Comparison of ENCODE assay signal across 8 cellular contexts in the genomic region with DNA sequence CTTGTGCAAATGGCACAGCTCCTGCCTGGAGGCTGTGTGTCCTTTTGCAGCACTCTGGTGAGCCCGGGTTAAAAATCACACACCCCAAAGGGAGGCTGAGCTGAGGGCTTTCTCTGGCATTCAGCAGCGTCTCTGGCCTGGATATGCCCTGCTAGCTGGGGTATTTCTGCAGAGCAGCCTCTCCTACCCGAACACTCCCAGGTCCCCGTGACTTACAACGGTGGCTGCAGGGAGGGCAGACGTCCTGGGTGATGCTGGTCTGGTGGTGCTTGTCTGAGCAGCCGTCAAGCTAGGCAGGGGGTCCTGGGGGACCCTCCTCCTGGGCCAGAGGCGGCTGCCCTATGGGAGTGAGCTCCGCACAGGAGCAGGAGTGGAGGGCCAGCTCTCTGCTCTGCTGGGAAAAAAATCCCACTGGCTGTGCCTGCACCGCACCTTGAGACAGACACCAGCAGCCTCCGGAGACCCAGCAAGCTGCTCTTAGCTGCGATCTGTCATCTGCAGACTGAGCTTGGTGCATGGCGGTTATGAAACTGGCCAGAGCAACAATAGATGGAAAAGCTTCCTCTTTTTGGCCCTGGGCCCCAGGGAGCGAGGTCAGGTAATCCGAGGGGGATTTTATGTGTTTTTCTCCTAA. TPM values are rescaled to one million over a fixed set of nuclear protein-coding genes. Genes with fewer than 3 reads are reported as not detected.
A peak's percentile ranks its signal among the peaks of the same experiment; 100 is the strongest.
DNase-seq lines count a peak whose midpoint lies in the region; ATAC-seq and TF ChIP-seq lines count a peak whose summit lies in the region.

No MANE protein-coding gene starts in this region.

- H3K9me3 Mint-ChIP-seq in activated T-helper 2 cell treated with anti-CD3 and anti-CD28 coated beads, Interferon-gamma antibody, Interleukin-2, Interleukin-4, amounts not matched to agents 10 μg/mL and 5 μg/mL and 100 μg/mL, durations not matched to agents 14 hours and 24 hours and 36 hours: peaks cover 16% of the 10 kb centered on the region

- intact Hi-C loops in activated T-helper 2 cell treated with anti-CD3 and anti-CD28 coated beads, Interferon-gamma antibody, Interleukin-2, Interleukin-4, amounts not matched to agents 10 μg/mL and 5 μg/mL and 100 μg/mL, durations not matched to agents 14 hours and 24 hours and 36 hours (cut with micrococcal nuclease): no loop called here
- intact Hi-C loops in sciatic nerve (cut with DNase I): no loop called here

- H3K27me3 Mint-ChIP-seq in activated T-helper 2 cell treated with anti-CD3 and anti-CD28 coated beads, Interferon-gamma antibody, Interleukin-2, Interleukin-4, amounts not matched to agents 10 μg/mL and 5 μg/mL and 100 μg/mL, durations not matched to agents 14 hours and 24 hours and 36 hours (ENCODE audit: low read depth): no peaks in the 10 kb centered on the region

- DNase-seq in activated T-helper 2 cell treated with anti-CD3 and anti-CD28 coated beads, Interferon-gamma antibody, Interleukin-2, Interleukin-4, amounts not matched to agents 10 μg/mL and 5 μg/mL and 100 μg/mL, durations not matched to agents 14 hours and 24 hours and 36 hours (ENCODE audit: low spot score): no peak
- no peak for DNase-seq in sciatic nerve (ENCODE audit: low spot score)
- DNase-seq in foreskin keratinocyte: no peak
- no peak for DNase-seq in NCI-H2227 treated with DMSO at 0.1 percent for 48 hours (lab: John Stamatoyannopoulos, UW)
- DNase-seq in NCI-H1417 treated with DMSO at 0.1 percent for 48 hours (lab: John Stamatoyannopoulos, UW): no peak

- H3K36me3 Mint-ChIP-seq in activated T-helper 2 cell treated with anti-CD3 and anti-CD28 coated beads, Interferon-gamma antibody, Interleukin-2, Interleukin-4, amounts not matched to agents 10 μg/mL and 5 μg/mL and 100 μg/mL, durations not matched to agents 14 hours and 24 hours and 36 hours (ENCODE audit: low read depth): peaks cover 27% of the 10 kb centered on the region

- no peaks in the 10 kb centered on the region for H3K4me1 ChIP-seq in foreskin keratinocyte

- peak; percentile 39 for TF ChIP-seq POLR2A in GM15510 (IDR thresholded peaks at IDR 0.05; ENCODE audit: borderline replicate concordance, extremely low read depth, insufficient read length)

- no peak for TF ChIP-seq CTCF in foreskin keratinocyte (conservative IDR thresholded peaks at IDR 0.05)

- no peaks in the 10 kb centered on the region for H3K27me3 ChIP-seq in foreskin keratinocyte

- H3K27ac ChIP-seq in foreskin keratinocyte: no peak overlapping the region

- peak overlapping the region; percentile 72 for H3K27ac Mint-ChIP-seq in activated T-helper 2 cell treated with anti-CD3 and anti-CD28 coated beads, Interferon-gamma antibody, Interleukin-2, Interleukin-4, amounts not matched to agents 10 μg/mL and 5 μg/mL and 100 μg/mL, durations not matched to agents 14 hours and 24 hours and 36 hours

- no peak overlapping the region for H3K4me3 Mint-ChIP-seq in activated T-helper 2 cell treated with anti-CD3 and anti-CD28 coated beads, Interferon-gamma antibody, Interleukin-2, Interleukin-4, amounts not matched to agents 10 μg/mL and 5 μg/mL and 100 μg/mL, durations not matched to agents 14 hours and 24 hours and 36 hours (ENCODE audit: low read depth)

- ATAC-seq in GM21447 (IDR thresholded peaks at IDR 0.05; ENCODE audit: unreplicated experiment) (peak; percentile 59), HG03571 (IDR thresholded peaks at IDR 0.05; ENCODE audit: unreplicated experiment) (peak; percentile 63), sciatic nerve (peak; percentile 45), foreskin keratinocyte (no peak)

- H3K4me1 Mint-ChIP-seq in activated T-helper 2 cell treated with anti-CD3 and anti-CD28 coated beads, Interferon-gamma antibody, Interleukin-2, Interleukin-4, amounts not matched to agents 10 μg/mL and 5 μg/mL and 100 μg/mL, durations not matched to agents 14 hours and 24 hours and 36 hours (ENCODE audit: low read depth): peaks cover 27% of the 10 kb centered on the region

RNA-seq across cellular contexts. Expression of gene ASMTL, which starts 41.3 kb away (rescaled TPM):
- total RNA-seq in activated T-helper 2 cell treated with anti-CD3 and anti-CD28 coated beads, Interferon-gamma antibody, Interleukin-2, Interleukin-4, amounts not matched to agents 10 μg/mL and 5 μg/mL and 100 μg/mL, durations not matched to agents 14 hours and 24 hours and 36 hours: 41.8 and 42.6 TPM in 2 replicates
- total RNA-seq in sciatic nerve (35.0 TPM), foreskin keratinocyte (16.4 and 21.3 TPM in 2 replicates)
- polyA plus RNA-seq in foreskin keratinocyte: 20.3 and 23.4 TPM in 2 replicates

RNA-seq across cellular contexts. Expression of gene P2RY8, which starts 43.0 kb away (rescaled TPM):
- 33.1 and 34.5 TPM in 2 replicates for total RNA-seq in activated T-helper 2 cell treated with anti-CD3 and anti-CD28 coated beads, Interferon-gamma antibody, Interleukin-2, Interleukin-4, amounts not matched to agents 10 μg/mL and 5 μg/mL and 100 μg/mL, durations not matched to agents 14 hours and 24 hours and 36 hours
- total RNA-seq in sciatic nerve (2.5 TPM), foreskin keratinocyte (not detected in 2 replicates)
- not detected in 2 replicates for polyA plus RNA-seq in foreskin keratinocyte
